ENCODE assay signal across 1 cellular context in the genomic region with DNA sequence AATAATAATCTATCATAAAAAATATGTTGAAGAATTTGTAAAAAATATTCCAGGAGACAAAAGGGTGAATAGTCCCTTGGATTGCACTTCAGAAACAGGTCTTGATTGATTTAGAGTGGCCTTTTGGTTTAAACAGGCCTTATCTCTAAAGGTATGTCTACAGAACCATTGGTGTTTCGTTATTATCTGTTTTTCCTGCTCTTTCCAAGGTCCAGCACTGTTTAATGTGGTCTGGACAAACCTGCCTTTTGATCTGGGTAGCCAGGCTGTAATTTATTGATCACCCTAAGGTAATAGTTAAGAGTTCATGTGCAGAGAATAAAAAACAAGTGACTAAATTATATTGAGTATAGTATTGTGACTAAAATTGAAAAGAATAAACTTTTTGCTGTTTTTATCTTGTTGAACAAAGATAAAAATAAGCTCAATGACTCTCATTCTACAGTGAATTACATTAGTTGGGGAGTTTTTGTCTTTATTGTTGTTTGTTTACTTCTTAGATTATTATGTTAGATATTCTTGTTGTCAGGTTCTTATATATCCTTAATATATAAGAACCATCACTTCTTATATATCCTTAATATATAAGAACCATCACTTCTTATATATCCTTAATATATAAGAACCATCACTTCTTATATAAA.
TF ChIP-seq lines count a peak whose summit lies in the region.

No MANE protein-coding gene starts in this region.

TF ChIP-seq in HepG2, 621 proteins besides CTCF, POLR2A, EP300 and RAD21 (continued from another document and continues in another):
- no peak for TF ChIP-seq USF2 (IDR thresholded peaks at IDR 0.05; ENCODE audit: low read depth, low read length)
- TF ChIP-seq USF2 (CRISPR knock-in tag; IDR thresholded peaks at IDR 0.05; ENCODE audit: borderline replicate concordance), result no peak
- TF ChIP-seq PHF8 (CRISPR knock-in tag; IDR thresholded peaks at IDR 0.05), result no peak
- TF ChIP-seq RFXANK (CRISPR knock-in tag; IDR thresholded peaks at IDR 0.05), result no peak
- TF ChIP-seq, protein P1, sequence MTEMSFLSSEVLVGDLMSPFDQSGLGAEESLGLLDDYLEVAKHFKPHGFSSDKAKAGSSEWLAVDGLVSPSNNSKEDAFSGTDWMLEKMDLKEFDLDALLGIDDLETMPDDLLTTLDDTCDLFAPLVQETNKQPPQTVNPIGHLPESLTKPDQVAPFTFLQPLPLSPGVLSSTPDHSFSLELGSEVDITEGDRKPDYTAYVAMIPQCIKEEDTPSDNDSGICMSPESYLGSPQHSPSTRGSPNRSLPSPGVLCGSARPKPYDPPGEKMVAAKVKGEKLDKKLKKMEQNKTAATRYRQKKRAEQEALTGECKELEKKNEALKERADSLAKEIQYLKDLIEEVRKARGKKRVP (CRISPR knock-in tag; IDR thresholded peaks at IDR 0.05), result peak in 1 of 2 experiments; percentile 78; a peak in 2 of 4 replicates
- no peak for TF ChIP-seq IKZF4 (CRISPR knock-in tag; IDR thresholded peaks at IDR 0.05; ENCODE audit: borderline replicate concordance, low read depth, not compliant biosample characterization)
- TF ChIP-seq ZNF407 (CRISPR knock-in tag; IDR thresholded peaks at IDR 0.05; ENCODE audit: not compliant biosample characterization), result no peak
- no peak for TF ChIP-seq HIC2 (CRISPR knock-in tag; IDR thresholded peaks at IDR 0.05; ENCODE audit: low read depth)
- no peak for TF ChIP-seq MYPOP (CRISPR knock-in tag; IDR thresholded peaks at IDR 0.05)
- no peak for TF ChIP-seq TMF1 (CRISPR knock-in tag; IDR thresholded peaks at IDR 0.05; ENCODE audit: low read depth)
- TF ChIP-seq RFX5 (IDR thresholded peaks at IDR 0.05; ENCODE audit: low read depth, low read length), result no peak
- TF ChIP-seq ZNF547 (CRISPR knock-in tag; IDR thresholded peaks at IDR 0.05), result no peak
- TF ChIP-seq AGO2 (optimal IDR thresholded peaks at IDR 0.05; ENCODE audit: low read depth, low read length), result no peak
- TF ChIP-seq ZNF816 (CRISPR knock-in tag; IDR thresholded peaks at IDR 0.05; ENCODE audit: borderline replicate concordance), result no peak
- no peak for TF ChIP-seq ZBTB8A (CRISPR knock-in tag; IDR thresholded peaks at IDR 0.05; ENCODE audit: borderline replicate concordance, low read depth)
- 0 out of 2 replicates have a peak, but pooled peaks have one; percentile 33 for TF ChIP-seq ZBED4 (CRISPR knock-in tag; IDR thresholded peaks at IDR 0.05; ENCODE audit: borderline replicate concordance)
- no peak for TF ChIP-seq SATB2 (CRISPR knock-in tag; IDR thresholded peaks at IDR 0.05)
- TF ChIP-seq SNRNP70 (IDR thresholded peaks at IDR 0.05; ENCODE audit: low read depth, low read length), result no peak
- TF ChIP-seq MEIS1 (CRISPR knock-in tag; IDR thresholded peaks at IDR 0.05; ENCODE audit: borderline replicate concordance), result no peak; the same call in 1 of the 2 replicates
- TF ChIP-seq, protein P2, sequence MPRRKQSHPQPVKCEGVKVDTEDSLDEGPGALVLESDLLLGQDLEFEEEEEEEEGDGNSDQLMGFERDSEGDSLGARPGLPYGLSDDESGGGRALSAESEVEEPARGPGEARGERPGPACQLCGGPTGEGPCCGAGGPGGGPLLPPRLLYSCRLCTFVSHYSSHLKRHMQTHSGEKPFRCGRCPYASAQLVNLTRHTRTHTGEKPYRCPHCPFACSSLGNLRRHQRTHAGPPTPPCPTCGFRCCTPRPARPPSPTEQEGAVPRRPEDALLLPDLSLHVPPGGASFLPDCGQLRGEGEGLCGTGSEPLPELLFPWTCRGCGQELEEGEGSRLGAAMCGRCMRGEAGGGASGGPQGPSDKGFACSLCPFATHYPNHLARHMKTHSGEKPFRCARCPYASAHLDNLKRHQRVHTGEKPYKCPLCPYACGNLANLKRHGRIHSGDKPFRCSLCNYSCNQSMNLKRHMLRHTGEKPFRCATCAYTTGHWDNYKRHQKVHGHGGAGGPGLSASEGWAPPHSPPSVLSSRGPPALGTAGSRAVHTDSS (CRISPR knock-in tag; conservative IDR thresholded peaks at IDR 0.05), result no peak
- no peak for TF ChIP-seq ZNF724P (CRISPR knock-in tag; IDR thresholded peaks at IDR 0.05; ENCODE audit: borderline replicate concordance)
- peak; percentile 81; the same call in 1 of the 2 replicates for TF ChIP-seq MBD4 (IDR thresholded peaks at IDR 0.05; ENCODE audit: borderline replicate concordance, low read length)
- TF ChIP-seq HOXA9 (CRISPR knock-in tag; IDR thresholded peaks at IDR 0.05; ENCODE audit: borderline replicate concordance), result no peak
- TF ChIP-seq, protein P3, sequence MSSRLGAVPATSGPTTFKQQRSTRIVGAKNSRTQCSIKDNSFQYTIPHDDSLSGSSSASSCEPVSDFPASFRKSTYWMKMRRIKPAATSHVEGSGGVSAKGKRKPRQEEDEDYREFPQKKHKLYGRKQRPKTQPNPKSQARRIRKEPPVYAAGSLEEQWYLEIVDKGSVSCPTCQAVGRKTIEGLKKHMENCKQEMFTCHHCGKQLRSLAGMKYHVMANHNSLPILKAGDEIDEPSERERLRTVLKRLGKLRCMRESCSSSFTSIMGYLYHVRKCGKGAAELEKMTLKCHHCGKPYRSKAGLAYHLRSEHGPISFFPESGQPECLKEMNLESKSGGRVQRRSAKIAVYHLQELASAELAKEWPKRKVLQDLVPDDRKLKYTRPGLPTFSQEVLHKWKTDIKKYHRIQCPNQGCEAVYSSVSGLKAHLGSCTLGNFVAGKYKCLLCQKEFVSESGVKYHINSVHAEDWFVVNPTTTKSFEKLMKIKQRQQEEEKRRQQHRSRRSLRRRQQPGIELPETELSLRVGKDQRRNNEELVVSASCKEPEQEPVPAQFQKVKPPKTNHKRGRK (CRISPR knock-in tag; IDR thresholded peaks at IDR 0.05), result no peak
- TF ChIP-seq PTBP1 (IDR thresholded peaks at IDR 0.05; ENCODE audit: low read depth, low read length, poor library complexity, severe bottlenecking), result no peak
- no peak for TF ChIP-seq KLF12 (CRISPR knock-in tag; IDR thresholded peaks at IDR 0.05; ENCODE audit: borderline replicate concordance)
- no peak for TF ChIP-seq CREB1 (IDR thresholded peaks at IDR 0.05)
- TF ChIP-seq CREB1 (CRISPR knock-in tag; IDR thresholded peaks at IDR 0.05), result peak; percentile 70
- peak; percentile 24; the same call in 1 of the 2 replicates for TF ChIP-seq ZMYM4 (CRISPR knock-in tag; IDR thresholded peaks at IDR 0.05)
- no peak for TF ChIP-seq ZNF563 (CRISPR knock-in tag; IDR thresholded peaks at IDR 0.05)
